ENCODE assay signal across 19 cellular contexts in genomic region chr20:44335675-44336074, GRCh38. TPM values are rescaled to one million over a fixed set of nuclear protein-coding genes. Genes with fewer than 3 reads are reported as not detected.
"Had no signal": no experiment of that assay in that cellular context is flagged by ENCODE, and none has a peak within 500 bp of the region (broad histone marks: within the 10 kb centered on the region; RNA-seq: fewer than 3 reads in every experiment).

No MANE protein-coding gene starts in this region.

- H3K27ac ChIP-seq: SJSA1, SK-N-MC had no signal

- H3K4me1 ChIP-seq: SJSA1 had no signal

- DNase-seq: Karpas-422, KG1, MG63, NCI-H1092, NCI-H1105 treated with DMSO at 0.1 percent for 48 hours, NCI-H1417 treated with DMSO at 0.1 percent for 48 hours, NCI-H1694 treated with DMSO at 0.1 percent for 48 hours, NCI-H1930, NCI-H2081, NCI-H2107, NCI-H524, Right ventricle myocardium superior, RPMI8226, SIG-M5 had no signal

- FAIRE-seq: RCC 7860 had no signal

- H3K27me3 ChIP-seq: MG63, SJSA1 had no signal

- H3K9me3 ChIP-seq: MG63, SJSA1 had no signal

- H3K36me3 ChIP-seq: MG63, SJSA1 had no signal

- H3K4me3 ChIP-seq: MG63, SJSA1, SK-N-MC had no signal

RNA-seq across cellular contexts. Expression of gene R3HDML, which starts 1.2 kb away (rescaled TPM):
- total RNA-seq: HT1080, NCI-H460, Right ventricle myocardium superior, SJSA1 had no signal

RNA-seq across cellular contexts. Expression of gene HNF4A, which starts 19.8 kb away (rescaled TPM):
- total RNA-seq: Right ventricle myocardium superior, SJSA1 had no signal
